8 cellular contexts compared by ENCODE assay signal in the genomic region with DNA sequence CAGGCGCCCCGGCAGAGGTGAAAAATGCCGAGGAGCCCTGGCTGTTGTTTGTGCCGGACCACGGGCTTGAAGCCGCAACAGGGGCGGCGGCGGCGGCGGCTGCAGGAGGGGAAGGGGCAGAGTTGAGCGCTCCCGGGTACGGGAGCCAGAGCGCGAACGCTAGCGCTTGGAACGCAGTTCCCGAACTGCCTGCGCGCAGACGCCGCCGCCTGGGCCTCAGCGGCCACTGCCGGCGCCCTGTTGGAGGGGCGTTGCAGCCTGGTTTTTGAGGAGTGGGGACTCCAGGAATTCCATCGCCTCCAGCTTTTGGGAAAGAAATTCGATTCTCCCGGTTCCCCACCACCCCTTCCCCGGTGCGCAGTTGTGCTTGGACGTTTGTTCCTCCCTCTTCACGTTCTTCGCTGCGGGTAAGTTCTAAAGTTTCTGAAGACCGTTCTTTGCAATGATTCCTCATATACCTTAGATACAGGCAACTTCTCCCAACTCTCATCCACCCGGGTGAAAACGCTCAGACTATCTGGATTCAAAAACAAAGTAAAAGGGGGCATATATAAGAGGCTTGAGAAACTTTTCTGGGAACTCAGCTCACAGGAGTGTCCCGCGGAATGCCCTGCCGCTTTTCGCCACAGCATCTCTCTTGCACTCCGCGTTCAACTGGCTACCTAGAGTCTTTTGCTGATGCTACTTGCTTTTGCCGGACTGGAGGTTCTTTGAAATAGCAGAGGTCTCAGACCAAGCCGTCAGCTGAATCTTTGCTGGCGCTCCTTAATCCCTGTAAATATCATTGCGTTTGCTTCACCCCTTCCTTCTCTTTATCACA. TPM values are rescaled to one million over a fixed set of nuclear protein-coding genes. Genes with fewer than 3 reads are reported as not detected.
A peak's percentile ranks its signal among the peaks of the same experiment; 100 is the strongest.
DNase-seq lines count a peak whose midpoint lies in the region; ATAC-seq and TF ChIP-seq lines count a peak whose summit lies in the region.

No MANE protein-coding gene starts in this region.

- no peaks in the 10 kb centered on the region for H3K27me3 ChIP-seq in Peyer's patch
- peaks cover 0 to 59% (median 30%) of the 10 kb centered on the region in 7 donors for H3K27me3 ChIP-seq in spleen (replicated peaks in 1 of 7)

- H3K36me3 ChIP-seq in Peyer's patch (no peaks in the 10 kb centered on the region), spleen (no peaks in the 10 kb centered on the region)

- no peak for TF ChIP-seq CTCF in Peyer's patch (IDR thresholded peaks at IDR 0.05)
- TF ChIP-seq CTCF in choroid plexus epithelial cell (conservative IDR thresholded peaks at IDR 0.05; ENCODE audit: low read depth, low read length): peak; percentile 41
- peak in 2 of 11 experiments; percentile 11 to 24 for TF ChIP-seq CTCF in spleen (IDR thresholded peaks at IDR 0.05 in 8 of 11, conservative IDR thresholded peaks at IDR 0.05 in 3 of 11)

- DNase-seq in CD1c-positive myeloid dendritic cell (ENCODE audit: extremely low spot score) (peak; percentile 5), Peyer's patch (peak in 2 of 3 donors; percentile 46 to 52), choroid plexus epithelial cell (ENCODE audit: low read depth) (peak; percentile 68), kidney tubule cell (ENCODE audit: low spot score) (peak; percentile 42), spleen (peak; percentile 79), NCI-H1436 (lab: John Stamatoyannopoulos, UW) (no peak), DMS79 (lab: John Stamatoyannopoulos, UW) (no peak)

- WGBS in spleen, 5 donors: 1 to 2% (median 1%) methylated on average over 48 to 51 of the region's 51 CpGs

- no peak for TF ChIP-seq POLR2A in Peyer's patch (IDR thresholded peaks at IDR 0.05)
- TF ChIP-seq POLR2A in spleen (IDR thresholded peaks at IDR 0.05): no peak

- H3K9me3 ChIP-seq in Peyer's patch (no peaks in the 10 kb centered on the region), spleen (no peaks in the 10 kb centered on the region)

- peak overlapping the region; percentile 48 to 70 (median 60) for H3K4me3 ChIP-seq in Peyer's patch
- peak overlapping the region; percentile 94 for H3K4me3 ChIP-seq in choroid plexus epithelial cell (ENCODE audit: low read depth, low read length)
- H3K4me3 ChIP-seq in spleen: peak overlapping the region; percentile 55 to 82 (median 63)

- H3K27ac ChIP-seq in Peyer's patch (peak overlapping the region; percentile 66 to 89 (median 74)), spleen (peak overlapping the region; percentile 69 to 92 (median 86))

- intact Hi-C loops in spleen (cut with DNase I; ENCODE audit: low total_unique reads): no loop called here

- ATAC-seq in GM19438 (IDR thresholded peaks at IDR 0.05; ENCODE audit: low read depth, unreplicated experiment): peak; percentile 26

- H3K4me1 ChIP-seq in Peyer's patch (peaks cover 0 to 7% (median 0%) of the 10 kb centered on the region in 4 donors), spleen (peaks cover 4 to 56% (median 28%) of the 10 kb centered on the region in 6 donors)

RNA-seq across cellular contexts. Expression of a gene that starts 1.0 kb away (rescaled TPM):
- 10 to 100 TPM in 1 of 4 donors, 1 to 10 TPM in 3; 1.4 to 11.6 (median 5.7) TPM for total RNA-seq in Peyer's patch
- 10 to 100 TPM; 11.2 to 41.2 (median 26.6) TPM for total RNA-seq in spleen
- polyA plus RNA-seq in spleen: under 1 TPM; 0.24 to 0.90 (median 0.41) TPM

Comparison
In these comparisons a context has a peak if more than half of its experiments do, and no peak if none do; other contexts are left out.
1. DNase-seq: peak in CD1c-positive myeloid dendritic cell (single experiment), Peyer's patch (2 of 3), choroid plexus epithelial cell (single experiment), kidney tubule cell (single experiment) and spleen (single experiment); none in NCI-H1436 (single experiment) and DMS79 (single experiment).
2. Peak in every context shown above with its lines, with median percentiles within 50 percentile points of each other: H3K4me3 ChIP-seq.